1 cellular context compared by ENCODE assay signal in the genomic region with DNA sequence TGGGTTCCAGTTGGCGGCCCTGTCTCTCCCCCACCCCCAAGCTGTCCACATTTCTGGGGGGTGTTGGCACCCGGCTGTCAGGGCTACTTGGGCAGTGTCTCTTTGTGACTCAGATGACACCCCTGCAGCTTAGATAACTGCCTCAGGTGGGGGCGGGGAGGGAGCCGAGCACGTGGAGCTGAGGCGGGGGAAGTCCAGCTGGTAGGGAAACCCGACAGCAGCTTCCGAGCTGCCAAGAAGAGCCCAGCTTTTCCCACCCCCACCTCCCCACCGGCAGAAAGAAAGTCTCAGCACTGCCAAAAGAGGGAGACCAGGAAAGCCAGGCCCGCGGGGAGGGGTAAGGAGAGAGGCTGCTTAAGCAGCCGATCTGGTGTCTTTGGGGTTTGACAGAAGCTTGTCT.
TF ChIP-seq lines count a peak whose summit lies in the region.

No MANE protein-coding gene starts in this region.

TF ChIP-seq in IMR-90, 13 proteins besides CTCF, POLR2A, EP300 and RAD21:
- no peak for TF ChIP-seq CHD1 (IDR thresholded peaks at IDR 0.05; ENCODE audit: low read depth, low read length)
- no peak for TF ChIP-seq MAZ (IDR thresholded peaks at IDR 0.05; ENCODE audit: borderline replicate concordance, low read depth, low read length)
- no peak for TF ChIP-seq SMC3 (IDR thresholded peaks at IDR 0.05; ENCODE audit: low read depth, low read length)
- no peak for TF ChIP-seq MXI1 (IDR thresholded peaks at IDR 0.05; ENCODE audit: borderline replicate concordance, low read depth, low read length)
- no peak for TF ChIP-seq RCOR1 (IDR thresholded peaks at IDR 0.05; ENCODE audit: insufficient replicate concordance, low read length)
- no peak for TF ChIP-seq FOS (IDR thresholded peaks at IDR 0.05; ENCODE audit: low read depth, low read length)
- TF ChIP-seq, protein P1, sequence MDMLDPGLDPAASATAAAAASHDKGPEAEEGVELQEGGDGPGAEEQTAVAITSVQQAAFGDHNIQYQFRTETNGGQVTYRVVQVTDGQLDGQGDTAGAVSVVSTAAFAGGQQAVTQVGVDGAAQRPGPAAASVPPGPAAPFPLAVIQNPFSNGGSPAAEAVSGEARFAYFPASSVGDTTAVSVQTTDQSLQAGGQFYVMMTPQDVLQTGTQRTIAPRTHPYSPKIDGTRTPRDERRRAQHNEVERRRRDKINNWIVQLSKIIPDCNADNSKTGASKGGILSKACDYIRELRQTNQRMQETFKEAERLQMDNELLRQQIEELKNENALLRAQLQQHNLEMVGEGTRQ (IDR thresholded peaks at IDR 0.05; ENCODE audit: low read depth, low read length), result no peak
- TF ChIP-seq NFE2L2 (IDR thresholded peaks at IDR 0.05; ENCODE audit: low read depth, low read length), result no peak
- TF ChIP-seq RFX5 (IDR thresholded peaks at IDR 0.05; ENCODE audit: low read depth, low read length), result no peak
- no peak for TF ChIP-seq BHLHE40 (IDR thresholded peaks at IDR 0.05; ENCODE audit: low read depth, low read length)
- TF ChIP-seq, protein P2, sequence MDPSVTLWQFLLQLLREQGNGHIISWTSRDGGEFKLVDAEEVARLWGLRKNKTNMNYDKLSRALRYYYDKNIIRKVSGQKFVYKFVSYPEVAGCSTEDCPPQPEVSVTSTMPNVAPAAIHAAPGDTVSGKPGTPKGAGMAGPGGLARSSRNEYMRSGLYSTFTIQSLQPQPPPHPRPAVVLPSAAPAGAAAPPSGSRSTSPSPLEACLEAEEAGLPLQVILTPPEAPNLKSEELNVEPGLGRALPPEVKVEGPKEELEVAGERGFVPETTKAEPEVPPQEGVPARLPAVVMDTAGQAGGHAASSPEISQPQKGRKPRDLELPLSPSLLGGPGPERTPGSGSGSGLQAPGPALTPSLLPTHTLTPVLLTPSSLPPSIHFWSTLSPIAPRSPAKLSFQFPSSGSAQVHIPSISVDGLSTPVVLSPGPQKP (IDR thresholded peaks at IDR 0.05; ENCODE audit: borderline replicate concordance, low read depth, low read length), result no peak
- no peak for TF ChIP-seq CEBPB (IDR thresholded peaks at IDR 0.05; ENCODE audit: low read depth, low read length)
- TF ChIP-seq MAFK (IDR thresholded peaks at IDR 0.05; ENCODE audit: low read depth, low read length), result no peak
